ENCODE assay signal across 19 cellular contexts in genomic region chr14:40909906-40910305, GRCh38.
A peak's percentile ranks its signal among the peaks of the same experiment; 100 is the strongest.
DNase-seq lines count a peak whose midpoint lies in the region; ATAC-seq and TF ChIP-seq lines count a peak whose summit lies in the region.
"Had no signal": no experiment of that assay in that cellular context is flagged by ENCODE, and none has a peak within 500 bp of the region (broad histone marks: within the 10 kb centered on the region; RNA-seq: fewer than 3 reads in every experiment).

No MANE protein-coding gene starts in this region.

- no peaks in the 10 kb centered on the region for H3K36me3 Mint-ChIP-seq in Caco-2 (ENCODE audit: insufficient read depth, unreplicated experiment)
- no peaks in the 10 kb centered on the region for H3K36me3 Mint-ChIP-seq in endodermal cell (ENCODE audit: low read depth)
- H3K36me3 Mint-ChIP-seq in nephron progenitor cell (ENCODE audit: low read depth), result no peaks in the 10 kb centered on the region
- H3K36me3 Mint-ChIP-seq: CD14-positive monocyte had no signal

- H3K4me1 Mint-ChIP-seq in Caco-2 (ENCODE audit: low read depth, unreplicated experiment), result no peaks in the 10 kb centered on the region
- H3K4me1 Mint-ChIP-seq in endodermal cell, result peaks cover 2% of the 10 kb centered on the region
- H3K4me1 Mint-ChIP-seq in nephron progenitor cell, result no peaks in the 10 kb centered on the region
- H3K4me1 Mint-ChIP-seq: CD14-positive monocyte had no signal

- H4K20me1 ChIP-seq in OCI-LY1 (ENCODE audit: insufficient read depth, low read length), result no peaks in the 10 kb centered on the region

- intact Hi-C loops in Caco-2 (cut with micrococcal nuclease; ENCODE audit: unreplicated experiment), result no loop called here

- no peak for ATAC-seq in GM21515 (IDR thresholded peaks at IDR 0.05; ENCODE audit: unreplicated experiment)
- ATAC-seq: Panc1 had no signal

- H3K4me1 ChIP-seq in Caco-2, result peaks cover 12% of the 10 kb centered on the region
- peaks cover 3% of the 10 kb centered on the region for H3K4me1 ChIP-seq in OCI-LY1 (ENCODE audit: insufficient read depth, low read length, severe bottlenecking)
- peaks cover 4% of the 10 kb centered on the region for H3K4me1 ChIP-seq in endodermal cell (ENCODE audit: control insufficient read depth, insufficient read depth, low read length)

- H3K36me3 ChIP-seq in Caco-2 (ENCODE audit: control insufficient read depth, insufficient read depth, low read length), result no peaks in the 10 kb centered on the region
- no peaks in the 10 kb centered on the region for H3K36me3 ChIP-seq in OCI-LY1 (ENCODE audit: insufficient read depth, low read length)
- no peaks in the 10 kb centered on the region for H3K36me3 ChIP-seq in endodermal cell (ENCODE audit: control insufficient read depth, insufficient read depth, low read length)
- H3K36me3 ChIP-seq: MG63 had no signal

- CTCF ChIA-PET in Caco-2 (lab: Charles Lee), result no interaction called here

- H3K9ac ChIP-seq in OCI-LY1 (ENCODE audit: low read length) (no peak overlapping the region), endodermal cell (ENCODE audit: extremely low read depth, low read length, poor library complexity, severe bottlenecking) (no peak overlapping the region)

- H3K9me2 ChIP-seq in OCI-LY1 (ENCODE audit: low read depth, low read length), result no peaks in the 10 kb centered on the region

- H3K9me3 Mint-ChIP-seq in Caco-2 (ENCODE audit: unreplicated experiment) (no peaks in the 10 kb centered on the region), endodermal cell (no peaks in the 10 kb centered on the region), nephron progenitor cell (no peaks in the 10 kb centered on the region)

- no peaks in the 10 kb centered on the region for H3F3A ChIP-seq in OCI-LY1 (ENCODE audit: insufficient read depth, low read length)

- H3K27ac ChIP-seq in OCI-LY1 (ENCODE audit: low read depth, low read length, poor library complexity, severe bottlenecking), result no peak overlapping the region
- H3K27ac ChIP-seq in endodermal cell (ENCODE audit: low read depth, low read length), result no peak overlapping the region

- H3K4me3 Mint-ChIP-seq in Caco-2 (ENCODE audit: unreplicated experiment), result no peak overlapping the region
- H3K4me3 Mint-ChIP-seq in endodermal cell, result no peak overlapping the region
- H3K4me3 Mint-ChIP-seq in nephron progenitor cell, result no peak overlapping the region
- H3K4me3 Mint-ChIP-seq: CD14-positive monocyte had no signal

- H3K27me3 ChIP-seq in Caco-2 (replicated peaks; ENCODE audit: control insufficient read depth, insufficient read depth, low read length), result no peaks in the 10 kb centered on the region
- H3K27me3 ChIP-seq in OCI-LY1 (ENCODE audit: insufficient read depth, low read length), result no peaks in the 10 kb centered on the region
- H3K27me3 ChIP-seq in endodermal cell (ENCODE audit: control insufficient read depth, insufficient read depth, low read length, poor library complexity, severe bottlenecking), result no peaks in the 10 kb centered on the region
- H3K27me3 ChIP-seq: MG63 had no signal

- POLR2A ChIA-PET in Caco-2 (lab: Charles Lee), result no interaction called here

- no TSS peak for BruUV-seq in Caco-2 (replicated peaks; lab: Mats Ljungman, UMichigan)

- H3K27me3 Mint-ChIP-seq in Caco-2 (ENCODE audit: insufficient read depth, unreplicated experiment) (no peaks in the 10 kb centered on the region), endodermal cell (ENCODE audit: insufficient read depth) (no peaks in the 10 kb centered on the region), nephron progenitor cell (ENCODE audit: low read depth, poor library complexity) (no peaks in the 10 kb centered on the region)

- H3K4me3 ChIP-seq in Caco-2 (ENCODE audit: low read depth, low read length) (no peak overlapping the region), OCI-LY1 (ENCODE audit: low read depth, low read length, poor library complexity, severe bottlenecking) (no peak overlapping the region), endodermal cell (ENCODE audit: low read length) (no peak overlapping the region)
- H3K4me3 ChIP-seq: MG63 had no signal

- H3K4me2 ChIP-seq in OCI-LY1 (ENCODE audit: low read length), result no peak overlapping the region; the same call in 1 of the 2 replicates

- DNase-seq in Caco-2 (peak; percentile 39 to 56), endodermal cell (peak; percentile 58), nephron progenitor cell (no peak), NCI-H82 (lab: John Stamatoyannopoulos, UW) (no peak)
- no peak for DNase-seq in activated effector memory CD4-positive, alpha-beta T cell treated with anti-CD3 and anti-CD28 coated beads, Interleukin-2, amount 50 U/mL, for 16 hours
- DNase-seq: DMS53, GF-D8, Kasumi-1, MG63, NCI-H1417 treated with DMSO at 0.1 percent for 48 hours, NCI-H187, NCI-H446 treated with DMSO at 0.1 percent for 48 hours, NCI-H526 treated with DMSO at 0.1 percent for 48 hours, SIG-M5, SW 1271 had no signal

- H3K27ac Mint-ChIP-seq in Caco-2 (ENCODE audit: unreplicated experiment), result no peak overlapping the region
- H3K27ac Mint-ChIP-seq in endodermal cell, result no peak overlapping the region
- peak overlapping the region; percentile 63 for H3K27ac Mint-ChIP-seq in nephron progenitor cell
- H3K27ac Mint-ChIP-seq: CD14-positive monocyte had no signal

- no peaks in the 10 kb centered on the region for H3K9me3 ChIP-seq in Caco-2
- no peaks in the 10 kb centered on the region for H3K9me3 ChIP-seq in OCI-LY1 (ENCODE audit: low read length)
- no peaks in the 10 kb centered on the region for H3K9me3 ChIP-seq in endodermal cell (ENCODE audit: control insufficient read depth, low read length)
- H3K9me3 ChIP-seq: MG63 had no signal

- H2AFZ ChIP-seq in OCI-LY1 (ENCODE audit: low read length), result peak overlapping the region; percentile 50

- H3K79me2 ChIP-seq in OCI-LY1 (ENCODE audit: insufficient read depth, low read length), result no peaks in the 10 kb centered on the region

- TF ChIP-seq CTCF in Caco-2 (IDR thresholded peaks at IDR 0.05; ENCODE audit: insufficient read depth in 1 of 2, low read depth in 1 of 2, low read length in 1 of 2, severe bottlenecking in 1 of 2, unreplicated experiment in 1 of 2) (no peak), OCI-LY1 (IDR thresholded peaks at IDR 0.05; ENCODE audit: low read length) (no peak), endodermal cell (conservative IDR thresholded peaks at IDR 0.05) (no peak), nephron progenitor cell (IDR thresholded peaks at IDR 0.05) (no peak)

- 51 to 66% methylated on average over 2 of the region's 2 CpGs for WGBS in endodermal cell (ENCODE audit: insufficient coverage in 1 of 2, insufficient read length in 1 of 2), 2 experiments

Comparison
In these comparisons a context has a peak if more than half of its experiments do, and no peak if none do; other contexts are left out.
1. DNase-seq: peak in Caco-2 (2 of 2) and endodermal cell (single experiment); none in nephron progenitor cell (single experiment), activated effector memory CD4-positive, alpha-beta T cell treated with anti-CD3 and anti-CD28 coated beads, Interleukin-2, amount 50 U/mL, for 16 hours (single experiment) and NCI-H82 (single experiment).